In the genomic region with DNA sequence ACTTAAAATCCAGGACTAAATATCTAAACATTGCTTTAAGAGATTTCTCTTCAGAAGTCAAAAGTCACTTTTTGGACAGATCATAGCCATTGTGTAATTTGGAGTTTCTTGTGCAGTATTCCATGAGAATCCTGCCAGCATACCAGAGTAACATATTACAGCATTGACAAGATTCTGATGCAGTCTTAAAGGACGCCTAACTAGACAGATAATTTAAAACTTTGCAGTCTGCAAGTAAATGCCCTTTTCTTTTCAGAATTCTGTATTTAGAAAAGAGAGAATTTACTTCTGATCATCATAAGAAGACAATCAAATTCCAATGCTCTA, we compare ENCODE assay signal across 21 cellular contexts. TPM values are rescaled to one million over a fixed set of nuclear protein-coding genes. Genes with fewer than 3 reads are reported as not detected.
"Had no signal": no experiment of that assay in that cellular context is flagged by ENCODE, and none has a peak within 500 bp of the region (broad histone marks: within the 10 kb centered on the region; RNA-seq: fewer than 3 reads in every experiment).

No MANE protein-coding gene starts in this region.

- H3K4me3 ChIP-seq: coronary artery, hepatocyte, left ventricle myocardium inferior, lung, psoas muscle, right lobe of liver, skin epidermis, suprapubic skin, thyroid gland had no signal

- H3K36me3 Mint-ChIP-seq: type B pancreatic cell had no signal

- H3K27me3 ChIP-seq: hepatocyte, right lobe of liver, suprapubic skin, thyroid gland had no signal

- H3K27ac Mint-ChIP-seq: natural killer cell treated with Interleukin-12 subunit alpha and Interleukin-12 subunit beta and Interleukin-15 and Interleukin-18, amount 100 ng/mL, for 72 hours; type B pancreatic cell had no signal

- ATAC-seq: natural killer cell treated with Interleukin-12 subunit alpha and Interleukin-12 subunit beta and Interleukin-15 and Interleukin-18, amount 100 ng/mL, for 72 hours; psoas muscle; right lobe of liver had no signal

- H3K4me3 Mint-ChIP-seq: natural killer cell treated with Interleukin-12 subunit alpha and Interleukin-12 subunit beta and Interleukin-15 and Interleukin-18, amount 100 ng/mL, for 72 hours; type B pancreatic cell had no signal

- H3K4me1 ChIP-seq: right lobe of liver, suprapubic skin, thyroid gland had no signal

- H3K9me3 ChIP-seq: right lobe of liver, suprapubic skin, thyroid gland had no signal

- H3K27me3 Mint-ChIP-seq: type B pancreatic cell had no signal

- H3K4me2 ChIP-seq: hepatocyte had no signal

- H2AFZ ChIP-seq: hepatocyte had no signal

- H3K36me3 ChIP-seq: left ventricle myocardium inferior, right lobe of liver, suprapubic skin, thyroid gland had no signal

- H3K79me2 ChIP-seq: hepatocyte had no signal

- H3K27ac ChIP-seq: coronary artery, hepatocyte, left ventricle myocardium inferior, psoas muscle, right lobe of liver, skin epidermis, suprapubic skin, thyroid gland had no signal

- DNase-seq: effector CD4-positive, alpha-beta T cell; foreskin melanocyte; head of caudate nucleus; kidney; left cardiac atrium; left ventricle myocardium inferior; mesenchymal stem cell; midbrain; psoas muscle; retina; right lobe of liver; stimulated activated naive CD4-positive, alpha-beta T cell treated with Interleukin-2 at 50 U/mL for 16 hours; thyroid gland had no signal

RNA-seq across cellular contexts. Expression of a gene that starts 17.5 kb away (rescaled TPM):
- total RNA-seq: dermis microvascular lymphatic vessel endothelial cell; natural killer cell treated with Interleukin-12 subunit alpha and Interleukin-12 subunit beta and Interleukin-15 and Interleukin-18, amount 100 ng/mL, for 72 hours had no signal
